Comparison of ENCODE assay signal across 10 cellular contexts in genomic region chr1:43285269-43285986, GRCh38. TPM values are rescaled to one million over a fixed set of nuclear protein-coding genes. Genes with fewer than 3 reads are reported as not detected.
A peak's percentile ranks its signal among the peaks of the same experiment; 100 is the strongest.
DNase-seq lines count a peak whose midpoint lies in the region; ATAC-seq and TF ChIP-seq lines count a peak whose summit lies in the region.
"Had no signal": no experiment of that assay in that cellular context is flagged by ENCODE, and none has a peak within 500 bp of the region (broad histone marks: within the 10 kb centered on the region; RNA-seq: fewer than 3 reads in every experiment).

TSS of gene C1orf210 (minus strand) at chr1:43285581. CDS start at chr1:43283270, 2,311 bp downstream.

- no peak within 1 kb of the TSS for H2AFZ ChIP-seq in MM.1S (ENCODE audit: low read length)

- CTCF ChIA-PET in MCF 10A (lab: Yijun Ruan, JAX), result interaction anchor here (0.6 to 4.3 kb wide), 25 partner anchors 8 to 1646 kb away, joined by 3 to 24 read pairs (median 3); partner anchors contain the start of gene CDC20

- no peaks in the 10 kb centered on the region for H3K9me2 ChIP-seq in MM.1S (replicated peaks; ENCODE audit: insufficient read depth, low read length)

- intact Hi-C loops in MCF 10A (cut with micrococcal nuclease) (no loop called here), right lobe of liver (cut with DNase I) (no loop called here)

- BruUV-seq in MCF 10A (replicated peaks; lab: Mats Ljungman, UMichigan), result no TSS peak

- POLR2A ChIA-PET in MCF 10A (lab: Yijun Ruan, JAX), result interaction anchor here (0.7 to 1.3 kb wide), 9 partner anchors 9 to 605 kb away, joined by 3 to 10 read pairs (median 4); partner anchors contain the start of genes CDC20 and ELOVL1

- peaks cover 5% of the 10 kb centered on the region for H3K36me3 Mint-ChIP-seq in MCF 10A (ENCODE audit: insufficient read depth, unreplicated experiment)

- peak; percentile 34 to 73 (median 52) for ATAC-seq in right lobe of liver
- no peak for ATAC-seq in HG02763 (IDR thresholded peaks at IDR 0.05; ENCODE audit: unreplicated experiment)

- no peak for TF ChIP-seq POLR2A in right lobe of liver (IDR thresholded peaks at IDR 0.05)

- H3K4me3 ChIP-seq in LNCaP clone FGC (ENCODE audit: low read depth, low read length), result peak within 1 kb of the TSS; percentile 85
- peak within 1 kb of the TSS in 2 of 3 donors; percentile 24 to 33 for H3K4me3 ChIP-seq in right lobe of liver
- H3K4me3 ChIP-seq in MM.1S (ENCODE audit: low read length), result no peak within 1 kb of the TSS

- H3K4me3 Mint-ChIP-seq in MCF 10A (ENCODE audit: unreplicated experiment), result peak within 1 kb of the TSS; percentile 70

- H3K36me3 ChIP-seq in right lobe of liver (no peaks in the 10 kb centered on the region), MM.1S (replicated peaks; ENCODE audit: insufficient read depth, low read length) (no peaks in the 10 kb centered on the region)

- no peak within 1 kb of the TSS for H3K4me2 ChIP-seq in MM.1S (ENCODE audit: low read depth, low read length)

- H3K27me3 ChIP-seq in right lobe of liver (no peaks in the 10 kb centered on the region), MM.1S (replicated peaks; ENCODE audit: insufficient read depth, low read length) (no peaks in the 10 kb centered on the region)

- no peaks in the 10 kb centered on the region for H3K9me3 Mint-ChIP-seq in MCF 10A (ENCODE audit: unreplicated experiment)

- no peaks in the 10 kb centered on the region for H4K20me1 ChIP-seq in MM.1S (ENCODE audit: insufficient read depth, low read length)

- DNase-seq in LNCaP clone FGC (ENCODE audit: low read depth), result peak; percentile 67
- peak; percentile 81 for DNase-seq in MCF 10A (ENCODE audit: unreplicated experiment)
- peak; percentile 65 to 77 (median 70) for DNase-seq in right lobe of liver
- DNase-seq in NCI-H2227 treated with DMSO at 0.1 percent for 48 hours (lab: John Stamatoyannopoulos, UW), result no peak
- no peak for DNase-seq in SW 1271 (lab: John Stamatoyannopoulos, UW)
- no peak for DNase-seq in MM.1S
- DNase-seq: C1 segment of cervical spinal cord had no signal

- H3K27ac ChIP-seq in 22Rv1, result peak within 1 kb of the TSS; percentile 58
- peak within 1 kb of the TSS in 1 of 3 donors; percentile 1 for H3K27ac ChIP-seq in right lobe of liver
- no peak within 1 kb of the TSS for H3K27ac ChIP-seq in MM.1S (ENCODE audit: low read length)

- H3K27ac Mint-ChIP-seq in MCF 10A (ENCODE audit: low read depth, unreplicated experiment), result no peak within 1 kb of the TSS

- WGBS in right lobe of liver (ENCODE audit: insufficient coverage, low coverage, low lambda C conversion rate, missing lambda C conversion rate), result 50% methylated on average over 16 of the region's 19 CpGs

- TF ChIP-seq CTCF in 22Rv1 (IDR thresholded peaks at IDR 0.05) (peak; percentile 84), LNCaP clone FGC (IDR thresholded peaks at IDR 0.05; ENCODE audit: control insufficient read depth, extremely low read depth, insufficient read depth) (peak; percentile 55), MCF 10A (IDR thresholded peaks at IDR 0.05; ENCODE audit: unreplicated experiment) (peak; percentile 33), right lobe of liver (IDR thresholded peaks at IDR 0.05) (peak; percentile 19 to 33 (median 28)), MM.1S (IDR thresholded peaks at IDR 0.05; ENCODE audit: low read length) (no peak)

- peaks cover 0 to 33% (median 13%) of the 10 kb centered on the region in 4 donors for H3K4me1 ChIP-seq in right lobe of liver
- H3K4me1 ChIP-seq in MM.1S (ENCODE audit: low read length), result no peaks in the 10 kb centered on the region

- no peaks in the 10 kb centered on the region for H3F3A ChIP-seq in MM.1S (ENCODE audit: insufficient read depth, low read length)

- H3K9me3 ChIP-seq in right lobe of liver, result no peaks in the 10 kb centered on the region
- no peaks in the 10 kb centered on the region for H3K9me3 ChIP-seq in MM.1S (replicated peaks; ENCODE audit: insufficient read depth, low read length)

- H3K9ac ChIP-seq in MM.1S (ENCODE audit: low read length), result no peak within 1 kb of the TSS

- H3K27me3 Mint-ChIP-seq in MCF 10A (ENCODE audit: insufficient read depth, unreplicated experiment), result no peaks in the 10 kb centered on the region

- no peaks in the 10 kb centered on the region for H3K79me2 ChIP-seq in MM.1S (ENCODE audit: low read length)

- peaks cover 5% of the 10 kb centered on the region for H3K4me1 Mint-ChIP-seq in MCF 10A (ENCODE audit: insufficient read depth, unreplicated experiment)

RNA-seq across cellular contexts. Expression of gene C1orf210, which starts in this region (rescaled TPM):
- 0.91 and 1.6 TPM in 2 replicates for total RNA-seq in MCF 10A (2022)
- 1 to 10 TPM in 4 of 6 experiments, under 1 TPM in 2; 0.58 to 2.7 (median 1.7) TPM for total RNA-seq in right lobe of liver
- total RNA-seq: fibroblast of lung had no signal

Comparison
In these comparisons a context has a peak if more than half of its experiments do, and no peak if none do; other contexts are left out.
1. DNase-seq: peak in LNCaP clone FGC (single experiment), MCF 10A (single experiment) and right lobe of liver (3 of 3); none in NCI-H2227 treated with DMSO at 0.1 percent for 48 hours (single experiment), SW 1271 (0 of 2) and MM.1S (single experiment).